In the genomic region with DNA sequence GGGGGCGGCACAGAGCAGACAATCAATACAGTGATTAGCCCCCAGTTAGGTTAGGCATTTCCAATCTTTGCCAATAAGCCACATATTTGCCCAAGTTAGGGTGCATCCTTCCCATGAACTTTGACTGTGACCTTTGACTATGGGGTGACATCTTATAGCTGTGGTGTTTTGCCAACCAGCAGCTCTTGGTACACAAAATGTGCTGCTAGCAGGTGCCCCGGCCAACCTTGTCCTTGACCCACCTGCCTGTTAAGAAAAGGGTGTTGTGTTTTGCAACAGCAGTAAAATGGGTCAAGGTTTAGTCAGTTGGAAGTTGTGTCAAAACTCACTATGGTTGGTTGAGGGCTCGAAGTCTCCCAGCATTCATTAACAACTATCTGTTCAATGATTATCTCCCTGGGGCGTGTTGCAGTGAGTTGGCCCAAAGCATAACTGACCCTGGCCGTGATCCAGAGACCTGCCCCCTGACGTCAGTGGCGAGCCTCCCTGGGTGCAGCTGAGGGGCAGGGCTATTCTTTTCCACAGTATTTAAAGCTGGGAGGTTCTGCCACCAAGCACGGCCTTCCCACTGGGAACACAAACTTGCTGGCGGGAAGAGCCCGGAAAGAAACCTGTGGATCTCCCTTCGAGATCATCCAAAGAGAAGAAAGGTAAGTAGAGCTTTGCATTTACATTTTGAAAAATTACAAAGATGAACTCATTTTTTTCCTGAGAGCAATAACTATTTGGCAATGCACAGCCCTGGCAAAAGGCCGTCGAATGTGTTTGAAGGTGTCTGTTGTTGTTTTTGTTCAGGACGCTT, we compare ENCODE assay signal across 1 cellular context.
TF ChIP-seq lines count a peak whose summit lies in the region.

TSS of gene PCK1 (plus strand) at position 557 of the 802 bp plus-strand sequence. CDS start 302 bp downstream, outside the sequence.

TF ChIP-seq in HepG2, 621 proteins besides CTCF, POLR2A, EP300 and RAD21 (continued from another document and continues in another):
- TF ChIP-seq IRF2 (CRISPR knock-in tag; IDR thresholded peaks at IDR 0.05) (peak; percentile 88), PITX1 (CRISPR knock-in tag; IDR thresholded peaks at IDR 0.05) (peak; percentile 97), ZNF569 (CRISPR knock-in tag; IDR thresholded peaks at IDR 0.05; ENCODE audit: borderline replicate concordance) (0 out of 2 replicates have a peak, but pooled peaks have one; percentile 24), DPF2 (CRISPR knock-in tag; IDR thresholded peaks at IDR 0.05; ENCODE audit: borderline replicate concordance, low read depth) (peak; percentile 95; the same call in 1 of the 2 replicates), GPBP1L1 (CRISPR knock-in tag; IDR thresholded peaks at IDR 0.05) (no peak), ZNF550 (CRISPR knock-in tag; IDR thresholded peaks at IDR 0.05; ENCODE audit: borderline replicate concordance) (no peak), MEIS2 (CRISPR knock-in tag; IDR thresholded peaks at IDR 0.05) (peak; percentile 88; the same call in 1 of the 2 replicates), NFIB (CRISPR knock-in tag; IDR thresholded peaks at IDR 0.05; ENCODE audit: borderline replicate concordance) (peak; percentile 86; the same call in 1 of the 2 replicates), ZNF879 (CRISPR knock-in tag; IDR thresholded peaks at IDR 0.05) (no peak), ZNF644 (CRISPR knock-in tag; IDR thresholded peaks at IDR 0.05; ENCODE audit: low read depth) (peak; percentile 80), MTA1 (CRISPR knock-in tag; IDR thresholded peaks at IDR 0.05; ENCODE audit: borderline replicate concordance) (peak; percentile 99), SP4 (CRISPR knock-in tag; IDR thresholded peaks at IDR 0.05) (peak; percentile 78), TCF12 (IDR thresholded peaks at IDR 0.05) (no peak), TCF12 (CRISPR knock-in tag; IDR thresholded peaks at IDR 0.05) (peak; percentile 99), ZBTB42 (CRISPR knock-in tag; IDR thresholded peaks at IDR 0.05) (no peak; the same call in 1 of the 2 replicates), THYN1 (CRISPR knock-in tag; IDR thresholded peaks at IDR 0.05; ENCODE audit: borderline replicate concordance, low read depth) (0 out of 2 replicates have a peak, but pooled peaks have one; percentile 24), ZNF282 (IDR thresholded peaks at IDR 0.05; ENCODE audit: partially characterized antibody) (no peak), PRMT3 (CRISPR knock-in tag; IDR thresholded peaks at IDR 0.05; ENCODE audit: borderline replicate concordance, low read depth) (no peak), GTF3A (CRISPR knock-in tag; conservative IDR thresholded peaks at IDR 0.05) (no peak), ETS1 (CRISPR knock-in tag; IDR thresholded peaks at IDR 0.05) (no peak), ZNF180 (CRISPR knock-in tag; IDR thresholded peaks at IDR 0.05; ENCODE audit: borderline replicate concordance, low read depth) (no peak), ZNF713 (CRISPR knock-in tag; IDR thresholded peaks at IDR 0.05) (peak; percentile 5; the same call in 1 of the 2 replicates), GPN1 (CRISPR knock-in tag; IDR thresholded peaks at IDR 0.05; ENCODE audit: borderline replicate concordance) (no peak), ZNF564 (CRISPR knock-in tag; IDR thresholded peaks at IDR 0.05) (peak; percentile 76; the same call in 1 of the 2 replicates), SRSF4 (IDR thresholded peaks at IDR 0.05; ENCODE audit: low read depth, low read length, poor library complexity, severe bottlenecking) (no peak), PHF21A (CRISPR knock-in tag; IDR thresholded peaks at IDR 0.05) (peak; percentile 100), TOE1 (CRISPR knock-in tag; IDR thresholded peaks at IDR 0.05) (no peak), NCOA1 (CRISPR knock-in tag; IDR thresholded peaks at IDR 0.05) (peak; percentile 95; the same call in 1 of the 2 replicates), GATAD2A (CRISPR knock-in tag; IDR thresholded peaks at IDR 0.05) (peak; percentile 99), HOXD1 (CRISPR knock-in tag; IDR thresholded peaks at IDR 0.05) (no peak), ZNF451 (CRISPR knock-in tag; IDR thresholded peaks at IDR 0.05) (no peak), ATF7 (IDR thresholded peaks at IDR 0.05) (no peak; the same call in none of the 2 replicates), ATF7 (CRISPR knock-in tag; IDR thresholded peaks at IDR 0.05) (peak; percentile 98), MTERF4 (CRISPR knock-in tag; IDR thresholded peaks at IDR 0.05) (peak; percentile 31; the same call in 1 of the 2 replicates), ZBTB2 (CRISPR knock-in tag; IDR thresholded peaks at IDR 0.05; ENCODE audit: low read depth) (no peak), ZNF672 (CRISPR knock-in tag; IDR thresholded peaks at IDR 0.05) (peak; percentile 60; the same call in 1 of the 2 replicates), ZNF510 (CRISPR knock-in tag; IDR thresholded peaks at IDR 0.05; ENCODE audit: low read depth) (peak; percentile 82; the same call in 1 of the 2 replicates), MZF1 (CRISPR knock-in tag; IDR thresholded peaks at IDR 0.05; ENCODE audit: borderline replicate concordance) (0 out of 2 replicates have a peak, but pooled peaks have one; percentile 9), MYC (CRISPR knock-in tag; IDR thresholded peaks at IDR 0.05; ENCODE audit: borderline replicate concordance) (peak; percentile 74; the same call in 1 of the 2 replicates), ZBTB1 (CRISPR knock-in tag; IDR thresholded peaks at IDR 0.05; ENCODE audit: borderline replicate concordance) (no peak; the same call in 1 of the 2 replicates), ZNF619 (CRISPR knock-in tag; IDR thresholded peaks at IDR 0.05) (peak; percentile 43; the same call in 1 of the 2 replicates), RFXANK (CRISPR knock-in tag; IDR thresholded peaks at IDR 0.05) (peak; percentile 42; the same call in 1 of the 2 replicates), KAT2B (IDR thresholded peaks at IDR 0.05; ENCODE audit: borderline replicate concordance, low read depth, low read length) (0 out of 2 replicates have a peak, but pooled peaks have one; percentile 28), ZNF431 (CRISPR knock-in tag; IDR thresholded peaks at IDR 0.05; ENCODE audit: borderline replicate concordance, low read depth) (peak; percentile 96), CBX5 (CRISPR knock-in tag; IDR thresholded peaks at IDR 0.05; ENCODE audit: borderline replicate concordance) (peak; percentile 66; the same call in 1 of the 2 replicates), ZMYM4 (CRISPR knock-in tag; IDR thresholded peaks at IDR 0.05) (peak; percentile 98)
- TF ChIP-seq, protein P1, sequence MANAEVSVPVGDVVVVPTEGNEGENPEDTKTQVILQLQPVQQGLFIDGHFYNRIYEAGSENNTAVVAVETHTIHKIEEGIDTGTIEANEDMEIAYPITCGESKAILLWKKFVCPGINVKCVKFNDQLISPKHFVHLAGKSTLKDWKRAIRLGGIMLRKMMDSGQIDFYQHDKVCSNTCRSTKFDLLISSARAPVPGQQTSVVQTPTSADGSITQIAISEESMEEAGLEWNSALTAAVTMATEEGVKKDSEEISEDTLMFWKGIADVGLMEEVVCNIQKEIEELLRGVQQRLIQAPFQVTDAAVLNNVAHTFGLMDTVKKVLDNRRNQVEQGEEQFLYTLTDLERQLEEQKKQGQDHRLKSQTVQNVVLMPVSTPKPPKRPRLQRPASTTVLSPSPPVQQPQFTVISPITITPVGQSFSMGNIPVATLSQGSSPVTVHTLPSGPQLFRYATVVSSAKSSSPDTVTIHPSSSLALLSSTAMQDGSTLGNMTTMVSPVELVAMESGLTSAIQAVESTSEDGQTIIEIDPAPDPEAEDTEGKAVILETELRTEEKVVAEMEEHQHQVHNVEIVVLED (CRISPR knock-in tag; IDR thresholded peaks at IDR 0.05; ENCODE audit: borderline replicate concordance): peak; percentile 80; the same call in 1 of the 2 replicates
- TF ChIP-seq, protein P2, sequence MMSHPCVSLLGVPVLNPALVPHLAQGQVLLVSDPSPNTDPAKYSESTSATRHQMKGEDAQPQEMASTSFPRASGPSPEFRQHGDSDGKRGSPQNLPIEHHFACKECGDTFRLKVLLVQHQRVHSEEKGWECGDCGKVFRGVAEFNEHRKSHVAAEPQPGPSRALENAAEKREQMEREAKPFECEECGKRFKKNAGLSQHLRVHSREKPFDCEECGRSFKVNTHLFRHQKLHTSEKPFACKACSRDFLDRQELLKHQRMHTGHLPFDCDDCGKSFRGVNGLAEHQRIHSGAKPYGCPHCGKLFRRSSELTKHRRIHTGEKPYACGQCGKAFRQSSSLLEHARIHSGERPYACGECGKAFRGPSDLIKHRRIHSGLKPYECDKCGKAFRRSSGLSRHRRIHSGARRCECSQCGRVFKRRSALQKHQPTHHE (CRISPR knock-in tag; IDR thresholded peaks at IDR 0.05; ENCODE audit: borderline replicate concordance): peak; percentile 49; the same call in 1 of the 2 replicates
- TF ChIP-seq, protein P3, sequence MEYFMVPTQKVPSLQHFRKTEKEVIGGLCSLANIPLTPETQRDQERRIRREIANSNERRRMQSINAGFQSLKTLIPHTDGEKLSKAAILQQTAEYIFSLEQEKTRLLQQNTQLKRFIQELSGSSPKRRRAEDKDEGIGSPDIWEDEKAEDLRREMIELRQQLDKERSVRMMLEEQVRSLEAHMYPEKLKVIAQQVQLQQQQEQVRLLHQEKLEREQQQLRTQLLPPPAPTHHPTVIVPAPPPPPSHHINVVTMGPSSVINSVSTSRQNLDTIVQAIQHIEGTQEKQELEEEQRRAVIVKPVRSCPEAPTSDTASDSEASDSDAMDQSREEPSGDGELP (IDR thresholded peaks at IDR 0.05; ENCODE audit: borderline replicate concordance, low read depth): peak; percentile 93
- TF ChIP-seq, protein P4, sequence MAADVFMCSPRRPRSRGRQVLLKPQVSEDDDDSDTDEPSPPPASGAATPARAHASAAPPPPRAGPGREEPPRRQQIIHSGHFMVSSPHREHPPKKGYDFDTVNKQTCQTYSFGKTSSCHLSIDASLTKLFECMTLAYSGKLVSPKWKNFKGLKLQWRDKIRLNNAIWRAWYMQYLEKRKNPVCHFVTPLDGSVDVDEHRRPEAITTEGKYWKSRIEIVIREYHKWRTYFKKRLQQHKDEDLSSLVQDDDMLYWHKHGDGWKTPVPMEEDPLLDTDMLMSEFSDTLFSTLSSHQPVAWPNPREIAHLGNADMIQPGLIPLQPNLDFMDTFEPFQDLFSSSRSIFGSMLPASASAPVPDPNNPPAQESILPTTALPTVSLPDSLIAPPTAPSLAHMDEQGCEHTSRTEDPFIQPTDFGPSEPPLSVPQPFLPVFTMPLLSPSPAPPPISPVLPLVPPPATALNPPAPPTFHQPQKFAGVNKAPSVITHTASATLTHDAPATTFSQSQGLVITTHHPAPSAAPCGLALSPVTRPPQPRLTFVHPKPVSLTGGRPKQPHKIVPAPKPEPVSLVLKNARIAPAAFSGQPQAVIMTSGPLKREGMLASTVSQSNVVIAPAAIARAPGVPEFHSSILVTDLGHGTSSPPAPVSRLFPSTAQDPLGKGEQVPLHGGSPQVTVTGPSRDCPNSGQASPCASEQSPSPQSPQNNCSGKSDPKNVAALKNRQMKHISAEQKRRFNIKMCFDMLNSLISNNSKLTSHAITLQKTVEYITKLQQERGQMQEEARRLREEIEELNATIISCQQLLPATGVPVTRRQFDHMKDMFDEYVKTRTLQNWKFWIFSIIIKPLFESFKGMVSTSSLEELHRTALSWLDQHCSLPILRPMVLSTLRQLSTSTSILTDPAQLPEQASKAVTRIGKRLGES (CRISPR knock-in tag; IDR thresholded peaks at IDR 0.05; ENCODE audit: borderline replicate concordance): no peak
- TF ChIP-seq, protein P5, sequence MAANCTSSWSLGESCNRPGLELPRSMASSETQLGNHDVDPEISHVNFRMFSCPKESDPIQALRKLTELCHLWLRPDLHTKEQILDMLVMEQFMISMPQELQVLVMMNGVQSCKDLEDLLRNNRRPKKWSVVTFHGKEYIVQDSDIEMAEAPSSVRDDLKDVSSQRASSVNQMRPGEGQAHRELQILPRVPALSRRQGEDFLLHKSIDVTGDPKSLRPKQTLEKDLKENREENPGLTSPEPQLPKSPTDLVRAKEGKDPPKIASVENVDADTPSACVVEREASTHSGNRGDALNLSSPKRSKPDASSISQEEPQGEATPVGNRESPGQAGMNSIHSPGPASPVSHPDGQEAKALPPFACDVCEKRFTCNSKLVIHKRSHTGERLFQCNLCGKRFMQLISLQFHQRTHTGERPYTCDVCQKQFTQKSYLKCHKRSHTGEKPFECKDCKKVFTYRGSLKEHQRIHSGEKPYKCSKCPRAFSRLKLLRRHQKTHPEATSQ (CRISPR knock-in tag; IDR thresholded peaks at IDR 0.05; ENCODE audit: borderline replicate concordance): peak; percentile 67; the same call in 1 of the 2 replicates
